9 cellular contexts compared by ENCODE assay signal in genomic region chr12:63672550-63672949, GRCh38. TPM values are rescaled to one million over a fixed set of nuclear protein-coding genes. Genes with fewer than 3 reads are reported as not detected.
DNase-seq lines count a peak whose midpoint lies in the region; ATAC-seq and TF ChIP-seq lines count a peak whose summit lies in the region.
"Not testable (repeated sequence)": the region's sequence is repeated elsewhere in the genome, so short reads cannot be mapped to it uniquely, and the experiment has no call there.
"Had no signal": no experiment of that assay in that cellular context is flagged by ENCODE, and none has a peak within 500 bp of the region (broad histone marks: within the 10 kb centered on the region; RNA-seq: fewer than 3 reads in every experiment).

No MANE protein-coding gene starts in this region.

- not testable (repeated sequence) for H3K27me3 ChIP-seq in Loucy (ENCODE audit: insufficient read depth, low read length, poor library complexity, severe bottlenecking); Panc1 (ENCODE audit: control insufficient read depth, insufficient read depth, low read length)
- peaks cover 24% of the 10 kb centered on the region for H3K27me3 ChIP-seq in smooth muscle cell (ENCODE audit: low read depth)

- H4K20me1 ChIP-seq in Loucy (ENCODE audit: insufficient read depth, low read length, poor library complexity, severe bottlenecking); smooth muscle cell (ENCODE audit: low read depth): not testable (repeated sequence)

- H3K4me2 ChIP-seq in Loucy (ENCODE audit: low read depth, low read length, poor library complexity, severe bottlenecking); smooth muscle cell: not testable (repeated sequence)

- H2AFZ ChIP-seq in Loucy (ENCODE audit: low read length); smooth muscle cell (ENCODE audit: low read depth): not testable (repeated sequence)

- H3K27ac ChIP-seq in 22Rv1: 0 out of 2 replicates have a peak overlapping the region, but pooled peaks have one; percentile 33
- H3K27ac ChIP-seq in Panc1 (ENCODE audit: low read length); smooth muscle cell (ENCODE audit: low read depth): not testable (repeated sequence)

- TF ChIP-seq CTCF in 22Rv1 (IDR thresholded peaks at IDR 0.05) (peak; percentile 53), Loucy (conservative IDR thresholded peaks at IDR 0.05; ENCODE audit: low read length) (peak; percentile 41; the same call in 1 of the 2 replicates), Panc1 (IDR thresholded peaks at IDR 0.05) (peak; percentile 14; the same call in 1 of the 2 replicates), choroid plexus epithelial cell (conservative IDR thresholded peaks at IDR 0.05; ENCODE audit: low read depth, low read length) (peak; percentile 4), glutamatergic neuron (IDR thresholded peaks at IDR 0.05; ENCODE audit: partially characterized antibody, unreplicated experiment) (peak; percentile 44), nephron progenitor cell (IDR thresholded peaks at IDR 0.05) (peak; percentile 37), smooth muscle cell (IDR thresholded peaks at IDR 0.05; ENCODE audit: borderline replicate concordance, insufficient read depth, poor library complexity, severe bottlenecking) (peak; percentile 39)

- POLR2A ChIA-PET in Panc1 (lab: Charles Lee): not testable (repeated sequence)

- BruUV-seq in Panc1 (replicated peaks; lab: Mats Ljungman, UMichigan): not testable (repeated sequence)

- H3F3A ChIP-seq in Loucy (ENCODE audit: low read depth); smooth muscle cell (ENCODE audit: low read depth): not testable (repeated sequence)

- CTCF ChIA-PET in Panc1 (lab: Charles Lee): not testable (repeated sequence)

- 32% methylated on average over 2 of the region's 2 CpGs for WGBS in smooth muscle cell (ENCODE audit: low lambda C conversion rate)

- H3K9me3 ChIP-seq in Loucy (ENCODE audit: insufficient read depth, low read depth, low read length); Panc1 (ENCODE audit: control insufficient read depth, insufficient read depth, low read depth, low read length); smooth muscle cell (replicated peaks; ENCODE audit: low read depth): not testable (repeated sequence)

- H3K9me2 ChIP-seq in Loucy (replicated peaks; ENCODE audit: low read depth, low read length): not testable (repeated sequence)

- H3K9me3 Mint-ChIP-seq in glutamatergic neuron (ENCODE audit: unreplicated experiment); nephron progenitor cell: not testable (repeated sequence)

- H3K27me3 Mint-ChIP-seq in glutamatergic neuron (ENCODE audit: unreplicated experiment): not testable (repeated sequence)
- peaks cover 30% of the 10 kb centered on the region for H3K27me3 Mint-ChIP-seq in nephron progenitor cell (ENCODE audit: low read depth, poor library complexity)

- H3K4me1 Mint-ChIP-seq in glutamatergic neuron (ENCODE audit: low read depth, unreplicated experiment); nephron progenitor cell: not testable (repeated sequence)

- H3K27ac Mint-ChIP-seq in glutamatergic neuron (ENCODE audit: unreplicated experiment); nephron progenitor cell: not testable (repeated sequence)

- DNase-seq in EH (ENCODE audit: low read depth): peak; percentile 4
- not testable (repeated sequence) for DNase-seq in Panc1 (ENCODE audit: low read depth, low spot score); choroid plexus epithelial cell (ENCODE audit: low read depth); glutamatergic neuron; nephron progenitor cell; smooth muscle cell (lab: John Stamatoyannopoulos, UW; ENCODE audit: unreplicated experiment)

- not testable (repeated sequence) for H3K79me2 ChIP-seq in Loucy (ENCODE audit: insufficient read depth, low read length); smooth muscle cell (ENCODE audit: low read depth)

- H3K36me3 ChIP-seq in Loucy (ENCODE audit: insufficient read depth, low read length); Panc1 (ENCODE audit: control insufficient read depth, insufficient read depth, low read length); smooth muscle cell (ENCODE audit: low read depth): not testable (repeated sequence)

- H3K4me3 ChIP-seq in Loucy (ENCODE audit: low read length, poor library complexity, severe bottlenecking); Panc1 (ENCODE audit: low read depth in 2 of 2, low read length in 2 of 2); choroid plexus epithelial cell (ENCODE audit: low read depth, low read length); smooth muscle cell: not testable (repeated sequence)

- H3K36me3 Mint-ChIP-seq in glutamatergic neuron (ENCODE audit: unreplicated experiment); nephron progenitor cell (ENCODE audit: low read depth): not testable (repeated sequence)

- in situ Hi-C loops in Panc1 (cut with HindIII; ENCODE audit: low pct_unique_long_range_greater_than_20kb, low sequenced_read_pairs): not testable (repeated sequence)

- not testable (repeated sequence) for ATAC-seq in Panc1

- not testable (repeated sequence) for H3K4me1 ChIP-seq in Loucy (ENCODE audit: insufficient read depth, low read length, poor library complexity, severe bottlenecking); Panc1 (ENCODE audit: control insufficient read depth, insufficient read depth, low read length); smooth muscle cell (ENCODE audit: low read depth)

- not testable (repeated sequence) for H3K9ac ChIP-seq in Loucy (ENCODE audit: low read depth, low read length, poor library complexity, severe bottlenecking); smooth muscle cell (ENCODE audit: low read depth)

- intact Hi-C loops in Panc1 (cut with micrococcal nuclease; ENCODE audit: unreplicated experiment): loop anchor here (5.0 kb wide), 1 partner anchor 130 kb away; no protein-coding TSS in a partner anchor

- H3K4me3 Mint-ChIP-seq in glutamatergic neuron (ENCODE audit: unreplicated experiment); nephron progenitor cell: not testable (repeated sequence)

RNA-seq across cellular contexts. Expression of gene DPY19L2, which starts 4.3 kb away (rescaled TPM):
- total RNA-seq in Panc1 (2021; ENCODE audit: unreplicated experiment) (6.6 TPM), glutamatergic neuron (ENCODE audit: unreplicated experiment) (1.8 TPM), smooth muscle cell (0.18 and 0.58 TPM in 2 replicates)
- 4.6 TPM for polyA plus RNA-seq in Panc1 (2012; ENCODE audit: insufficient read length)
- polyA plus RNA-seq in smooth muscle cell: not detected in 2 replicates
- total RNA-seq: Caco-2 had no signal
